In the genomic region with DNA sequence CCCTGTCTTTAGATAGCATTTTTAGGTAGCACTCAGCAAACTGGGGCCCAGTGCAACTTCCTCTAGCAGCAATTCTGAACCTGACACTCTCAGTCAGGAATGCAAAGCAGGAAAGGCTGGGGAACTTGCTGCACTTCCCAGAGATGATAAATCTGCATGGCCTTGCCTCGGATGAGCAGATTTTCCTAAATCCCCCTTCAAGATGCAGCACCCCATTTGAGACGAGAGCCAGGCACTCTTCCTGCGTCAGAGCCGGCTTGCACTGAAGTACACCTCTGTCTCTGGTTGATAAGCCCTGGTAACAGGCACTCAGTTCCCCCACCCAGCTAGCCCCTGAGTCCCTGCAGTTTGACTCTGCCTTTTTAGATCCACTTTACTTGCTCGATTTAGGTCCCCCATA, we compare ENCODE assay signal across 1 cellular context.
TF ChIP-seq lines count a peak whose summit lies in the region.

No MANE protein-coding gene starts in this region.

TF ChIP-seq in H1, 55 proteins besides CTCF, POLR2A, EP300 and RAD21:
- no peak for TF ChIP-seq SP1 (IDR thresholded peaks at IDR 0.05; ENCODE audit: low read depth, low read length)
- no peak for TF ChIP-seq FOSL1 (IDR thresholded peaks at IDR 0.05; ENCODE audit: insufficient read depth, low read depth, low read length)
- TF ChIP-seq ASH2L (IDR thresholded peaks at IDR 0.05; ENCODE audit: low read length) = no peak
- no peak for TF ChIP-seq SIX5 (IDR thresholded peaks at IDR 0.05; ENCODE audit: low read depth, low read length)
- TF ChIP-seq GABPA (IDR thresholded peaks at IDR 0.05; ENCODE audit: borderline replicate concordance, insufficient read depth, low read length) = no peak
- TF ChIP-seq CREB1 (IDR thresholded peaks at IDR 0.05) = no peak
